Comparison of ENCODE assay signal across 35 cellular contexts in the genomic region with DNA sequence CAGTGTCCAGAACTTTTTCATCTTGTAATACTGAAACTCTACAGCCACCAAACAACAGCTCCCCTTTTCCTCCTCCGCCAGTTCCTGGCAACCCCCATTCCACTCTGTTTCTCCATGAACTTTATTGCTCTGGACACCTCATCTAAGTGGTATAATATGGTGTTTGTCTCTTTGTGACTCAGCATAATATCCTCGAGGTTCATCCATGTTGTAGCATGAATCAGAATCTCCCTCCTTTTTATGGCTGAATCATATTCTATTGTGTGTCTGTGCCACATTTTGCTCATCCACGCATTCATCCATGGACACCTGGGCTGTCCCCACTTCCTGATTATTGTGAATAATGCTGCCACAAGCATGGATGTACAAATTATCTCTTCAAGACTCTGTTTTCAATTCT.
DNase-seq lines count a peak whose midpoint lies in the region; FAIRE-seq and TF ChIP-seq lines count a peak whose summit lies in the region.
"Had no signal": no experiment of that assay in that cellular context is flagged by ENCODE, and none has a peak within 500 bp of the region (broad histone marks: within the 10 kb centered on the region; RNA-seq: fewer than 3 reads in every experiment).

No MANE protein-coding gene starts in this region.

- no peak overlapping the region for H3K9ac ChIP-seq in astrocyte (ENCODE audit: low read length)

- DNase-seq in AG10803 (ENCODE audit: low read depth) (peak; percentile 13), HT1080 (ENCODE audit: low read depth) (peak; percentile 76), astrocyte (ENCODE audit: low read depth) (no peak), iris pigment epithelial cell (ENCODE audit: low read depth) (peak; percentile 5), NCI-H2107 treated with DMSO at 0.1 percent for 48 hours (lab: John Stamatoyannopoulos, UW; ENCODE audit: unreplicated experiment) (no peak), amygdala (lab: John Stamatoyannopoulos, UW) (no peak), putamen (ENCODE audit: low spot score) (no peak), HEK293T (ENCODE audit: extremely low spot score) (no peak)
- DNase-seq: ACHN; activated CD4-positive, alpha-beta T cell treated with anti-CD3 and anti-CD28 coated beads, Interleukin-2, amount 10 ng/mL, durations not matched to agents 24 days and 14 days; activated effector memory CD4-positive, alpha-beta T cell treated with Interleukin-2 at 50 U/mL for 16 hours; activated naive CD8-positive, alpha-beta T cell treated with anti-CD3 and anti-CD28 coated beads, Interleukin-2, amount 10 ng/mL, durations not matched to agents 7 days and 5 days; central memory CD4-positive, alpha-beta T cell; DMS153; KBM-7; lower lobe of right lung; MM.1S; naive thymus-derived CD8-positive, alpha-beta T cell; NCI-H2029 treated with DMSO at 0.1 percent for 48 hours; NCI-H226; NCI-H748 treated with DMSO at 0.1 percent for 48 hours; nucleus accumbens; RPMI8226; sigmoid colon; stimulated activated CD4-positive, alpha-beta T cell treated with anti-CD3 and anti-CD28 coated beads, Interleukin-15, amount 100 ng/mL, for 24 hours; stimulated activated CD4-positive, alpha-beta T cell treated with anti-CD3 and anti-CD28 coated beads, Interleukin-4, amount 100 ng/mL, for 4 hours; T1000; WERI-Rb-1 had no signal

- H3K4me3 Mint-ChIP-seq in astrocyte (ENCODE audit: unreplicated experiment), result no peak overlapping the region
- H3K4me3 Mint-ChIP-seq: activated CD4-positive, alpha-beta T cell treated with anti-CD3 and anti-CD28 coated beads, Interleukin-2, amount 10 ng/mL, durations not matched to agents 24 days and 14 days; activated naive CD8-positive, alpha-beta T cell treated with anti-CD3 and anti-CD28 coated beads, Interleukin-2, amount 10 ng/mL, durations not matched to agents 7 days and 5 days; GM23338; naive thymus-derived CD8-positive, alpha-beta T cell had no signal

- POLR2A ChIA-PET in HEK293T (lab: Yijun Ruan, JAX), result no interaction called here

- peaks cover 10% of the 10 kb centered on the region for H3K9me3 Mint-ChIP-seq in astrocyte (ENCODE audit: unreplicated experiment)
- H3K9me3 Mint-ChIP-seq: activated CD4-positive, alpha-beta T cell treated with anti-CD3 and anti-CD28 coated beads, Interleukin-2, amount 10 ng/mL, durations not matched to agents 24 days and 14 days had no signal

- H4K20me1 ChIP-seq in astrocyte (ENCODE audit: insufficient read depth, low read length), result no peaks in the 10 kb centered on the region

- H3K9me3 ChIP-seq in astrocyte (ENCODE audit: insufficient read depth, low read depth, low read length), result no peaks in the 10 kb centered on the region
- H3K9me3 ChIP-seq: ascending aorta, esophagus muscularis mucosa, gastroesophageal sphincter, lower lobe of right lung, prostate gland, sigmoid colon, tibial nerve had no signal

- no peaks in the 10 kb centered on the region for H3K36me3 ChIP-seq in astrocyte (ENCODE audit: insufficient read depth, low read length)
- H3K36me3 ChIP-seq: ascending aorta, esophagus muscularis mucosa, gastroesophageal sphincter, lower lobe of right lung, prostate gland, sigmoid colon, tibial nerve, WERI-Rb-1 had no signal

- H3K27me3 Mint-ChIP-seq in astrocyte (ENCODE audit: low read depth, unreplicated experiment), result peaks cover 2% of the 10 kb centered on the region

- H2AFZ ChIP-seq in astrocyte (ENCODE audit: low read depth, low read length), result no peak overlapping the region
- H2AFZ ChIP-seq: GM23338 had no signal

- peak overlapping the region; percentile 21 for H3K27ac Mint-ChIP-seq in astrocyte (ENCODE audit: unreplicated experiment)
- H3K27ac Mint-ChIP-seq: activated CD4-positive, alpha-beta T cell treated with anti-CD3 and anti-CD28 coated beads, Interleukin-2, amount 10 ng/mL, durations not matched to agents 24 days and 14 days; activated naive CD8-positive, alpha-beta T cell treated with anti-CD3 and anti-CD28 coated beads, Interleukin-2, amount 10 ng/mL, durations not matched to agents 7 days and 5 days; GM23338 had no signal

- no peaks in the 10 kb centered on the region for H3K79me2 ChIP-seq in astrocyte (ENCODE audit: insufficient read depth, low read length)

- no peak for TF ChIP-seq CTCF in AG10803 (conservative IDR thresholded peaks at IDR 0.05; ENCODE audit: low read length)
- TF ChIP-seq CTCF in astrocyte (IDR thresholded peaks at IDR 0.05; ENCODE audit: insufficient read depth, low read depth, low read length), result no peak

- H3K4me1 Mint-ChIP-seq in astrocyte (ENCODE audit: low read depth, unreplicated experiment), result no peaks in the 10 kb centered on the region
- H3K4me1 Mint-ChIP-seq: activated CD4-positive, alpha-beta T cell treated with anti-CD3 and anti-CD28 coated beads, Interleukin-2, amount 10 ng/mL, durations not matched to agents 24 days and 14 days; activated naive CD8-positive, alpha-beta T cell treated with anti-CD3 and anti-CD28 coated beads, Interleukin-2, amount 10 ng/mL, durations not matched to agents 7 days and 5 days; naive thymus-derived CD8-positive, alpha-beta T cell had no signal

- FAIRE-seq in astrocyte (lab: Jason Lieb, UNC), result no peak
- FAIRE-seq: G401.6 had no signal

- H3K27me3 ChIP-seq in astrocyte (ENCODE audit: insufficient read depth, low read length), result no peaks in the 10 kb centered on the region
- H3K27me3 ChIP-seq: ascending aorta, esophagus muscularis mucosa, gastroesophageal sphincter, sigmoid colon had no signal

- H3K4me2 ChIP-seq in astrocyte (ENCODE audit: low read length), result no peak overlapping the region
- H3K4me2 ChIP-seq: GM23338 had no signal

- H3K36me3 Mint-ChIP-seq in astrocyte (ENCODE audit: low read depth, unreplicated experiment), result no peaks in the 10 kb centered on the region
- H3K36me3 Mint-ChIP-seq: activated naive CD8-positive, alpha-beta T cell treated with anti-CD3 and anti-CD28 coated beads, Interleukin-2, amount 10 ng/mL, durations not matched to agents 7 days and 5 days; naive thymus-derived CD8-positive, alpha-beta T cell had no signal

- no peaks in the 10 kb centered on the region for H3K4me1 ChIP-seq in astrocyte (ENCODE audit: insufficient read depth, low read length)
- H3K4me1 ChIP-seq: ascending aorta, esophagus muscularis mucosa, gastroesophageal sphincter, lower lobe of right lung, prostate gland, sigmoid colon, tibial nerve had no signal

- H3K4me3 ChIP-seq in AG10803 (ENCODE audit: low read length) (no peak overlapping the region), astrocyte (ENCODE audit: insufficient read depth, low read depth, low read length) (no peak overlapping the region)
- H3K4me3 ChIP-seq: ascending aorta, esophagus muscularis mucosa, gastroesophageal sphincter, GM23338, lower lobe of right lung, prostate gland, sigmoid colon, tibial nerve had no signal

- H3K27ac ChIP-seq in astrocyte (ENCODE audit: low read depth, low read length), result no peak overlapping the region
- H3K27ac ChIP-seq: ascending aorta, esophagus muscularis mucosa, gastroesophageal sphincter, lower lobe of right lung, prostate gland, sigmoid colon, tibial nerve, WERI-Rb-1 had no signal

- CTCF ChIA-PET in HEK293T (lab: Yijun Ruan, JAX), result no interaction called here

TF ChIP-seq in HEK293T, 16 proteins besides CTCF, POLR2A, EP300 and RAD21:
- no peak for TF ChIP-seq NFRKB (IDR thresholded peaks at IDR 0.05)
- TF ChIP-seq ELF4 (IDR thresholded peaks at IDR 0.05), result no peak
- no peak for TF ChIP-seq HDGF (IDR thresholded peaks at IDR 0.05; ENCODE audit: borderline replicate concordance)
- TF ChIP-seq SUZ12 (IDR thresholded peaks at IDR 0.05), result no peak
- TF ChIP-seq, protein P1, sequence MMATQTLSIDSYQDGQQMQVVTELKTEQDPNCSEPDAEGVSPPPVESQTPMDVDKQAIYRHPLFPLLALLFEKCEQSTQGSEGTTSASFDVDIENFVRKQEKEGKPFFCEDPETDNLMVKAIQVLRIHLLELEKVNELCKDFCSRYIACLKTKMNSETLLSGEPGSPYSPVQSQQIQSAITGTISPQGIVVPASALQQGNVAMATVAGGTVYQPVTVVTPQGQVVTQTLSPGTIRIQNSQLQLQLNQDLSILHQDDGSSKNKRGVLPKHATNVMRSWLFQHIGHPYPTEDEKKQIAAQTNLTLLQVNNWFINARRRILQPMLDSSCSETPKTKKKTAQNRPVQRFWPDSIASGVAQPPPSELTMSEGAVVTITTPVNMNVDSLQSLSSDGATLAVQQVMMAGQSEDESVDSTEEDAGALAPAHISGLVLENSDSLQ (IDR thresholded peaks at IDR 0.05), result no peak
- TF ChIP-seq FOXM1 (IDR thresholded peaks at IDR 0.05; ENCODE audit: borderline replicate concordance), result no peak
- no peak for TF ChIP-seq CTBP1 (IDR thresholded peaks at IDR 0.05; ENCODE audit: borderline replicate concordance)
- TF ChIP-seq SP1 (IDR thresholded peaks at IDR 0.05), result no peak
- no peak for TF ChIP-seq ARNT (IDR thresholded peaks at IDR 0.05)
- no peak for TF ChIP-seq L3MBTL2 (conservative IDR thresholded peaks at IDR 0.05)
- TF ChIP-seq FOXA1 (IDR thresholded peaks at IDR 0.05), result no peak
- TF ChIP-seq ZNF384 (IDR thresholded peaks at IDR 0.05), result no peak
- TF ChIP-seq TARDBP (IDR thresholded peaks at IDR 0.05), result no peak
- no peak for TF ChIP-seq BHLHE40 (IDR thresholded peaks at IDR 0.05; ENCODE audit: borderline replicate concordance)
- no peak for TF ChIP-seq FOXK2 (IDR thresholded peaks at IDR 0.05)
- TF ChIP-seq LEF1 (IDR thresholded peaks at IDR 0.05; ENCODE audit: borderline replicate concordance), result no peak

Comparison
In these comparisons a context has a peak if more than half of its experiments do, and no peak if none do; other contexts are left out.
1. DNase-seq: peak in AG10803 (single experiment), HT1080 (single experiment) and iris pigment epithelial cell (single experiment); none in astrocyte (single experiment), NCI-H2107 treated with DMSO at 0.1 percent for 48 hours (single experiment), amygdala (0 of 56), putamen (single experiment) and HEK293T (single experiment).